1 cellular context compared by ENCODE assay signal in the genomic region with DNA sequence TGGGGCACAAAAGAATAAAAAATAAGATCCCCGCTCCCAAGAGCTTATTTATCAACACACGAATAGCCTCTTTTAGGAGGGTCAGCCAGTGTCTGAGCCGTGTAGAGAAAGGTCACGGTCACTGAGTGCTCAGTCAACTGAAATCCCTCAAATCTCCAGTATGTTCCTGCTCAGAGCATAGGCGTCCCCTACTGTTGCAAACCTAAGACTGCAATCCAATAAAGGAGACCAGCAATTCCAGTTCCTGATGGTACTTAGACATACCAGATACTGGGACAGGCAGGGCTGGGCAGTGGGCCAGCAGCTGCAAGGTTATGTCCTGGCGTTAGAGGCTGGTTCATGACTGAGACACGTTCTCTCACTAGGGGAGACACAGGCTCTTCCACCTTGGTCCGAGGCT.
TF ChIP-seq lines count a peak whose summit lies in the region.

No MANE protein-coding gene starts in this region.

TF ChIP-seq in GM23338, 12 proteins besides CTCF, POLR2A, EP300 and RAD21 (continued from another document):
- TF ChIP-seq, protein P1, sequence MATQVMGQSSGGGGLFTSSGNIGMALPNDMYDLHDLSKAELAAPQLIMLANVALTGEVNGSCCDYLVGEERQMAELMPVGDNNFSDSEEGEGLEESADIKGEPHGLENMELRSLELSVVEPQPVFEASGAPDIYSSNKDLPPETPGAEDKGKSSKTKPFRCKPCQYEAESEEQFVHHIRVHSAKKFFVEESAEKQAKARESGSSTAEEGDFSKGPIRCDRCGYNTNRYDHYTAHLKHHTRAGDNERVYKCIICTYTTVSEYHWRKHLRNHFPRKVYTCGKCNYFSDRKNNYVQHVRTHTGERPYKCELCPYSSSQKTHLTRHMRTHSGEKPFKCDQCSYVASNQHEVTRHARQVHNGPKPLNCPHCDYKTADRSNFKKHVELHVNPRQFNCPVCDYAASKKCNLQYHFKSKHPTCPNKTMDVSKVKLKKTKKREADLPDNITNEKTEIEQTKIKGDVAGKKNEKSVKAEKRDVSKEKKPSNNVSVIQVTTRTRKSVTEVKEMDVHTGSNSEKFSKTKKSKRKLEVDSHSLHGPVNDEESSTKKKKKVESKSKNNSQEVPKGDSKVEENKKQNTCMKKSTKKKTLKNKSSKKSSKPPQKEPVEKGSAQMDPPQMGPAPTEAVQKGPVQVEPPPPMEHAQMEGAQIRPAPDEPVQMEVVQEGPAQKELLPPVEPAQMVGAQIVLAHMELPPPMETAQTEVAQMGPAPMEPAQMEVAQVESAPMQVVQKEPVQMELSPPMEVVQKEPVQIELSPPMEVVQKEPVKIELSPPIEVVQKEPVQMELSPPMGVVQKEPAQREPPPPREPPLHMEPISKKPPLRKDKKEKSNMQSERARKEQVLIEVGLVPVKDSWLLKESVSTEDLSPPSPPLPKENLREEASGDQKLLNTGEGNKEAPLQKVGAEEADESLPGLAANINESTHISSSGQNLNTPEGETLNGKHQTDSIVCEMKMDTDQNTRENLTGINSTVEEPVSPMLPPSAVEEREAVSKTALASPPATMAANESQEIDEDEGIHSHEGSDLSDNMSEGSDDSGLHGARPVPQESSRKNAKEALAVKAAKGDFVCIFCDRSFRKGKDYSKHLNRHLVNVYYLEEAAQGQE (IDR thresholded peaks at IDR 0.05; ENCODE audit: unreplicated experiment) = no peak
TF ChIP-seq in GM23338: peak in this region for 1.
